Comparison of ENCODE assay signal across 14 cellular contexts in genomic region chr15:79689030-79689429, GRCh38.
DNase-seq lines count a peak whose midpoint lies in the region; ATAC-seq, FAIRE-seq and TF ChIP-seq lines count a peak whose summit lies in the region.
"Had no signal": no experiment of that assay in that cellular context is flagged by ENCODE, and none has a peak within 500 bp of the region (broad histone marks: within the 10 kb centered on the region; RNA-seq: fewer than 3 reads in every experiment).

No MANE protein-coding gene starts in this region.

- no peaks in the 10 kb centered on the region for H3K79me1 ChIP-seq in IMR-90 (ENCODE audit: low read depth in 1 of 2, low read length in 2 of 2)

- DNase-seq in IMR-90 (no peak), GM12878 (ENCODE audit: low read depth, low spot score) (no peak), A172 (ENCODE audit: low spot score) (no peak)
- DNase-seq: CD4-positive, CD25-positive, alpha-beta regulatory T cell; DMS53; GF-D8; GOT3; H9; KG1 had no signal

- H3K4ac ChIP-seq in IMR-90 (ENCODE audit: low read depth, low read length): no peak overlapping the region

- no peaks in the 10 kb centered on the region for H3K4me1 ChIP-seq in IMR-90 (ENCODE audit: control insufficient read depth, insufficient read depth, low read length)
- H3K4me1 ChIP-seq in GM12878 (ENCODE audit: control insufficient read depth, insufficient read depth, low read length): no peaks in the 10 kb centered on the region
- H3K4me1 ChIP-seq: BLaER1 treated with 17β-estradiol and CSF1 and Interleukin-3, amounts not matched to agents 10 nM and 100 nM had no signal

- SMC1A ChIA-PET in GM12878 (lab: Charles Lee; ENCODE audit: uncharacterized antibody, unreplicated experiment): no interaction called here

- CTCF ChIA-PET in IMR-90 (lab: Yijun Ruan, JAX) (no interaction called here), GM12878 (lab: Yijun Ruan, JAX) (no interaction called here)

- no peak overlapping the region for H2BK20ac ChIP-seq in IMR-90 (ENCODE audit: low read depth, low read length)

- TF ChIP-seq POLR2A in IMR-90 (IDR thresholded peaks at IDR 0.05; ENCODE audit: low read depth, low read length) (no peak), GM12878 (IDR thresholded peaks at IDR 0.05; ENCODE audit: low read depth, low read length) (no peak)

- H3K23ac ChIP-seq in IMR-90 (ENCODE audit: low read depth, low read length): no peak overlapping the region

- H3K79me2 ChIP-seq in GM12878 (ENCODE audit: control insufficient read depth, insufficient read depth, low read length): no peaks in the 10 kb centered on the region

- in situ Hi-C loops in IMR-90 (cut with MboI; ENCODE audit: low sequenced_read_pairs): no loop called here
- in situ Hi-C loops in GM12878 (cut with MboI): no loop called here

- H3K9ac ChIP-seq in IMR-90 (ENCODE audit: low read depth, low read length) (no peak overlapping the region), GM12878 (ENCODE audit: control insufficient read depth, insufficient read depth, low read length) (no peak overlapping the region)
- H3K9ac ChIP-seq: BLaER1 treated with 17β-estradiol and CSF1 and Interleukin-3, amounts not matched to agents 10 nM and 100 nM had no signal

- no peak overlapping the region for H2AK9ac ChIP-seq in IMR-90 (replicated peaks; ENCODE audit: low read depth, low read length, poor library complexity)

- POLR2A ChIA-PET in IMR-90 (lab: Charles Lee; ENCODE audit: unreplicated experiment) (no interaction called here), GM12878 (lab: Charles Lee) (no interaction called here)

- no peaks in the 10 kb centered on the region for H3K36me3 ChIP-seq in IMR-90 (ENCODE audit: control insufficient read depth, insufficient read depth, low read length)
- H3K36me3 ChIP-seq in GM12878 (ENCODE audit: control insufficient read depth in 2 of 2, insufficient read depth in 2 of 2, low read length in 1 of 2): no peaks in the 10 kb centered on the region
- H3K36me3 ChIP-seq: BLaER1 treated with 17β-estradiol and CSF1 and Interleukin-3, amounts not matched to agents 10 nM and 100 nM had no signal

- RAD21 ChIA-PET in GM12878 (lab: Charles Lee; ENCODE audit: unreplicated experiment): no interaction called here

- BruUV-seq in IMR-90 (replicated peaks; lab: Mats Ljungman, UMichigan) (no TSS peak), GM12878 (replicated peaks; lab: Mats Ljungman, UMichigan) (no TSS peak)

- H3K9me1 ChIP-seq in IMR-90 (ENCODE audit: insufficient read depth, low read length): no peaks in the 10 kb centered on the region

- no peak overlapping the region for H2AK5ac ChIP-seq in IMR-90 (ENCODE audit: low read depth, low read length)

- H3K4me2 ChIP-seq in IMR-90 (ENCODE audit: low read depth, low read length) (no peak overlapping the region), GM12878 (ENCODE audit: control insufficient read depth, insufficient read depth) (no peak overlapping the region)
- H3K4me2 ChIP-seq: BLaER1 treated with 17β-estradiol and CSF1 and Interleukin-3, amounts not matched to agents 10 nM and 100 nM had no signal

- no peak overlapping the region for H3K18ac ChIP-seq in IMR-90 (ENCODE audit: low read depth, low read length)

- intact Hi-C loops in IMR-90 (cut with micrococcal nuclease): no loop called here
- intact Hi-C loops in GM12878 (cut with micrococcal nuclease; ENCODE audit: unreplicated experiment): no loop called here

- no peak overlapping the region for H3K56ac ChIP-seq in IMR-90 (ENCODE audit: extremely low read depth, insufficient read depth, low read length)

- no CpG with 5 or more reads among the region's 1 CpG for WGBS in IMR-90 (ENCODE audit: extremely low coverage in 2 of 2, insufficient read length in 1 of 2), 2 experiments
- 0% methylated on average over 1 of the region's 1 CpG for WGBS in GM12878 (ENCODE audit: insufficient coverage, insufficient replicate concordance, low lambda C conversion rate, missing lambda C conversion rate)

- TF ChIP-seq CTCF in IMR-90 (conservative IDR thresholded peaks at IDR 0.05; ENCODE audit: low read depth, low read length) (no peak), GM12878 (IDR thresholded peaks at IDR 0.05 in 2 of 3, conservative IDR thresholded peaks at IDR 0.05 in 1 of 3; ENCODE audit: control insufficient read depth in 2 of 3, extremely low read depth in 1 of 3, insufficient read depth in 1 of 3, low read depth in 3 of 3, low read length in 3 of 3) (no peak)

- ATAC-seq in GM18909 (IDR thresholded peaks at IDR 0.05; ENCODE audit: poor library complexity, unreplicated experiment) (peak; percentile 61), IMR-90 (ENCODE audit: low read depth) (no peak), GM12878 (peak; percentile 45; the same call in 2 of the 3 replicates), GM21423 (IDR thresholded peaks at IDR 0.05; ENCODE audit: unreplicated experiment) (no peak), HG02870 (IDR thresholded peaks at IDR 0.05; ENCODE audit: unreplicated experiment) (no peak)

- H3K27me3 ChIP-seq in IMR-90 (ENCODE audit: control insufficient read depth, insufficient read depth, low read length) (0 out of 2 replicates have a peak, but pooled peaks cover 2% of the 10 kb centered on the region), GM12878 (replicated peaks in 1 of 2; ENCODE audit: control insufficient read depth in 2 of 2, insufficient read depth in 2 of 2, low read length in 1 of 2) (no peaks in the 10 kb centered on the region)
- H3K27me3 ChIP-seq: BLaER1 treated with 17β-estradiol and CSF1 and Interleukin-3, amounts not matched to agents 10 nM and 100 nM had no signal

- H4K5ac ChIP-seq in IMR-90 (ENCODE audit: low read depth, low read length): no peak overlapping the region

- H4K8ac ChIP-seq in IMR-90 (ENCODE audit: low read depth in 2 of 2, low read length in 2 of 2): no peak overlapping the region

- no peak for FAIRE-seq in GM12878 (lab: Jason Lieb, UNC)
- FAIRE-seq: GM18507 had no signal

- no peaks in the 10 kb centered on the region for H3K9me3 ChIP-seq in IMR-90 (ENCODE audit: control insufficient read depth, insufficient read depth, low read length)
- H3K9me3 ChIP-seq in GM12878 (replicated peaks; ENCODE audit: control insufficient read depth, insufficient read depth, low read length): no peaks in the 10 kb centered on the region

- dilution Hi-C loops in IMR-90 (cut with HindIII; ENCODE audit: low sequenced_read_pairs, unreplicated experiment): no loop called here

- H3K14ac ChIP-seq in IMR-90 (replicated peaks; ENCODE audit: low read depth, low read length): no peak overlapping the region

- no peak overlapping the region for H2BK5ac ChIP-seq in IMR-90 (ENCODE audit: low read depth, low read length, poor library complexity, severe bottlenecking)

- no peak for TF ChIP-seq EP300 in GM12878 (IDR thresholded peaks at IDR 0.05; ENCODE audit: borderline replicate concordance in 1 of 2, control insufficient read depth in 1 of 2, low read depth in 2 of 2, low read length in 2 of 2)

- H4K20me1 ChIP-seq in IMR-90 (ENCODE audit: insufficient read depth, low read length): no peaks in the 10 kb centered on the region
- H4K20me1 ChIP-seq in GM12878 (ENCODE audit: control insufficient read depth, insufficient read depth): no peaks in the 10 kb centered on the region
- H4K20me1 ChIP-seq: BLaER1 treated with 17β-estradiol and CSF1 and Interleukin-3, amounts not matched to agents 10 nM and 100 nM had no signal

- no peak overlapping the region for H3K27ac ChIP-seq in IMR-90 (ENCODE audit: insufficient read depth, low read length)
- H3K27ac ChIP-seq in GM12878 (ENCODE audit: control insufficient read depth, insufficient read depth): no peak overlapping the region
- H3K27ac ChIP-seq: BLaER1 treated with 17β-estradiol and CSF1 and Interleukin-3, amounts not matched to agents 10 nM and 100 nM had no signal

- H4K91ac ChIP-seq in IMR-90 (ENCODE audit: insufficient read depth, low read depth, low read length): no peak overlapping the region

- no peak overlapping the region for H2AFZ ChIP-seq in IMR-90 (replicated peaks; ENCODE audit: low read length, poor library complexity)
- H2AFZ ChIP-seq in GM12878 (ENCODE audit: control insufficient read depth, low read depth, low read length): no peak overlapping the region

- H2BK15ac ChIP-seq in IMR-90 (ENCODE audit: low read depth, low read length): no peak overlapping the region

- no peak for TF ChIP-seq RAD21 in IMR-90 (IDR thresholded peaks at IDR 0.05; ENCODE audit: low read length)
- TF ChIP-seq RAD21 in GM12878 (IDR thresholded peaks at IDR 0.05; ENCODE audit: insufficient read depth, low read depth, low read length): no peak

- no peak overlapping the region for H3K4me3 ChIP-seq in IMR-90 (ENCODE audit: insufficient read depth, low read depth, low read length)
- no peak overlapping the region for H3K4me3 ChIP-seq in GM12878
- H3K4me3 ChIP-seq: BLaER1 treated with 17β-estradiol and CSF1 and Interleukin-3, amounts not matched to agents 10 nM and 100 nM had no signal

- H2BK120ac ChIP-seq in IMR-90 (ENCODE audit: low read depth, low read length): no peak overlapping the region

TF ChIP-seq in IMR-90, 13 proteins besides CTCF, POLR2A, EP300 and RAD21:
- TF ChIP-seq MAZ (IDR thresholded peaks at IDR 0.05; ENCODE audit: borderline replicate concordance, low read depth, low read length) (no peak), NFE2L2 (IDR thresholded peaks at IDR 0.05; ENCODE audit: low read depth, low read length) (peak; percentile 36; the same call in 1 of the 2 replicates)

TF ChIP-seq in GM12878, 131 proteins besides CTCF, POLR2A, EP300 and RAD21 (continues in another document):
- TF ChIP-seq ATF7 (IDR thresholded peaks at IDR 0.05; ENCODE audit: low read depth): no peak
- no peak for TF ChIP-seq SUZ12 (IDR thresholded peaks at IDR 0.05; ENCODE audit: unreplicated experiment)
- no peak for TF ChIP-seq JUNB (IDR thresholded peaks at IDR 0.05)
- no peak for TF ChIP-seq HDGF (IDR thresholded peaks at IDR 0.05)
- no peak for TF ChIP-seq BRCA1 (IDR thresholded peaks at IDR 0.05; ENCODE audit: low read depth, low read length)
- TF ChIP-seq CREB1 (IDR thresholded peaks at IDR 0.05; ENCODE audit: low read depth): no peak
- TF ChIP-seq FOXK2 (IDR thresholded peaks at IDR 0.05): no peak
- no peak for TF ChIP-seq ZZZ3 (IDR thresholded peaks at IDR 0.05; ENCODE audit: control insufficient read depth, insufficient read length, low read depth)
- no peak for TF ChIP-seq YBX1 (IDR thresholded peaks at IDR 0.05)
- TF ChIP-seq TCF3 (IDR thresholded peaks at IDR 0.05; ENCODE audit: borderline replicate concordance, insufficient read depth, low read depth, low read length): no peak
- TF ChIP-seq NFYA (IDR thresholded peaks at IDR 0.05; ENCODE audit: borderline replicate concordance, low read depth, low read length): no peak
- no peak for TF ChIP-seq FOXM1 (IDR thresholded peaks at IDR 0.05; ENCODE audit: low read depth, low read length)
- no peak for TF ChIP-seq DPF2 (IDR thresholded peaks at IDR 0.05)

Comparison
In these comparisons a context has a peak if more than half of its experiments do, and no peak if none do; other contexts are left out.
1. ATAC-seq: peak in GM18909 (single experiment) and GM12878 (single experiment); none in IMR-90 (single experiment), GM21423 (single experiment) and HG02870 (single experiment).